In genomic region chr14:58599707-58600106, GRCh38 we compare ENCODE assay signal across 23 cellular contexts. TPM values are rescaled to one million over a fixed set of nuclear protein-coding genes. Genes with fewer than 3 reads are reported as not detected.
"Had no signal": no experiment of that assay in that cellular context is flagged by ENCODE, and none has a peak within 500 bp of the region (broad histone marks: within the 10 kb centered on the region; RNA-seq: fewer than 3 reads in every experiment).

No MANE protein-coding gene starts in this region.

- H3K27ac ChIP-seq: PC-9, Peyer's patch, SJCRH30 had no signal

- H2AFZ ChIP-seq: PC-9 had no signal

- H3K36me3 ChIP-seq: MG63, Peyer's patch, SJCRH30 had no signal

- ATAC-seq: Right ventricle myocardium inferior, SK-N-SH treated with all-trans-retinoic acid at 6 μM for 48 hours had no signal

- H3K4me3 ChIP-seq: MG63, PC-9, Peyer's patch, SJCRH30 had no signal

- H3K4me2 ChIP-seq: PC-9 had no signal

- H3K4me1 ChIP-seq: Peyer's patch, SJCRH30 had no signal

- H3K9me3 ChIP-seq: MG63, Peyer's patch, SJCRH30 had no signal

- DNase-seq: KBM-7, MG63, NCI-H1092, NCI-H1105 treated with DMSO at 0.1 percent for 48 hours, NCI-H1417 treated with DMSO at 0.1 percent for 48 hours, NCI-H146, NCI-H1694 treated with DMSO at 0.1 percent for 48 hours, NCI-H1930, NCI-H2081, NCI-H2107, NCI-H2227 treated with DMSO at 0.1 percent for 48 hours, NCI-H524, NCI-H526 treated with DMSO at 0.1 percent for 48 hours, NCI-H748 treated with DMSO at 0.1 percent for 48 hours, PC-9, Peyer's patch, SHP77 treated with DMSO at 0.1 percent for 48 hours, T-helper 1 cell had no signal

- H3K27me3 ChIP-seq: MG63, Peyer's patch, SJCRH30 had no signal

RNA-seq across cellular contexts. Expression of gene DACT1, which starts 38.1 kb away (rescaled TPM):
- total RNA-seq: HT1080, OCI-LY7, PC-9 had no signal
